In genomic region chr9:91305596-91305995, GRCh38 we compare ENCODE assay signal across 15 cellular contexts. TPM values are rescaled to one million over a fixed set of nuclear protein-coding genes. Genes with fewer than 3 reads are reported as not detected.
DNase-seq lines count a peak whose midpoint lies in the region; ATAC-seq and TF ChIP-seq lines count a peak whose summit lies in the region.
"Had no signal": no experiment of that assay in that cellular context is flagged by ENCODE, and none has a peak within 500 bp of the region (broad histone marks: within the 10 kb centered on the region; RNA-seq: fewer than 3 reads in every experiment).

No MANE protein-coding gene starts in this region.

- TF ChIP-seq CTCF in CD8-positive, alpha-beta T cell (IDR thresholded peaks at IDR 0.05): no peak

- H3K9me3 Mint-ChIP-seq in CD8-positive, alpha-beta T cell: no peaks in the 10 kb centered on the region
- H3K9me3 Mint-ChIP-seq: HFFc6 had no signal

- H3K4me1 Mint-ChIP-seq in CD8-positive, alpha-beta T cell (ENCODE audit: low read depth): peaks cover 8% of the 10 kb centered on the region

- POLR2A ChIA-PET in CD8-positive, alpha-beta T cell (lab: Charles Lee): no interaction called here

- H3K27me3 ChIP-seq in CD8-positive, alpha-beta T cell (ENCODE audit: insufficient read depth, low read length): no peaks in the 10 kb centered on the region
- H3K27me3 ChIP-seq: SJCRH30 had no signal

- peaks cover 46% of the 10 kb centered on the region for H3K36me3 Mint-ChIP-seq in CD8-positive, alpha-beta T cell

- intact Hi-C loops in CD8-positive, alpha-beta T cell (cut with DNase I, micrococcal nuclease): no loop called here
- intact Hi-C loops in left colon (cut with DNase I, micrococcal nuclease): no loop called here

- H3K27ac ChIP-seq in CD8-positive, alpha-beta T cell (ENCODE audit: low read depth, low read length): no peak overlapping the region
- no peak overlapping the region for H3K27ac ChIP-seq in epithelial cell of prostate
- H3K27ac ChIP-seq: SJCRH30 had no signal

- H3K4me1 ChIP-seq in CD8-positive, alpha-beta T cell (ENCODE audit: insufficient read depth, low read length): no peaks in the 10 kb centered on the region
- H3K4me1 ChIP-seq: SJCRH30 had no signal

- ATAC-seq in CD8-positive, alpha-beta T cell: no peak
- ATAC-seq in left colon (no peak), HG02973 (IDR thresholded peaks at IDR 0.05; ENCODE audit: unreplicated experiment) (no peak)

- H3K36me3 ChIP-seq in CD8-positive, alpha-beta T cell (ENCODE audit: insufficient read depth, low read length): no peaks in the 10 kb centered on the region
- H3K36me3 ChIP-seq: SJCRH30 had no signal

- no peaks in the 10 kb centered on the region for H3K27me3 Mint-ChIP-seq in CD8-positive, alpha-beta T cell (ENCODE audit: low read depth)

- H3K4me3 ChIP-seq in CD8-positive, alpha-beta T cell (ENCODE audit: low read depth, low read length): no peak overlapping the region
- H3K4me3 ChIP-seq: SJCRH30 had no signal

- H3K9me3 ChIP-seq in CD8-positive, alpha-beta T cell (ENCODE audit: low read length): no peaks in the 10 kb centered on the region
- H3K9me3 ChIP-seq: SJCRH30 had no signal

- H3K27ac Mint-ChIP-seq in CD8-positive, alpha-beta T cell: peak overlapping the region; percentile 0
- H3K27ac Mint-ChIP-seq: HFFc6 had no signal

- DNase-seq in CD8-positive, alpha-beta T cell: no peak
- DNase-seq in Kasumi-1 (lab: John Stamatoyannopoulos, UW): peak; percentile 11 to 31
- DNase-seq in epithelial cell of prostate (ENCODE audit: low read depth, low spot score): peak; percentile 41
- DNase-seq in pons (ENCODE audit: low spot score): peak; percentile 12
- no peak for DNase-seq in NCI-H1436 treated with DMSO at 0.1 percent for 48 hours (lab: John Stamatoyannopoulos, UW)
- DNase-seq in left colon: no peak
- DNase-seq: COR-L47, HFFc6, Karpas-422, NCI-H2107, NCI-H345, NCI-H526 treated with DMSO at 0.1 percent for 48 hours, RPMI8226 had no signal

- no peak overlapping the region for H3K4me3 Mint-ChIP-seq in CD8-positive, alpha-beta T cell
- H3K4me3 Mint-ChIP-seq: HFFc6 had no signal

- CTCF ChIA-PET in CD8-positive, alpha-beta T cell (lab: Charles Lee): no interaction called here

RNA-seq across cellular contexts. Expression of gene AUH, which starts 56.1 kb away (rescaled TPM):
- total RNA-seq in CD8-positive, alpha-beta T cell: 10 to 100 TPM; 13.4 to 15.2 TPM
- total RNA-seq in left colon: 10 to 100 TPM; 30.4 to 36.0 TPM

Comparison
In these comparisons a context has a peak if more than half of its experiments do, and no peak if none do; other contexts are left out.
1. DNase-seq: peak in Kasumi-1 (2 of 2), epithelial cell of prostate (single experiment) and pons (single experiment); none in CD8-positive, alpha-beta T cell (0 of 7), NCI-H1436 treated with DMSO at 0.1 percent for 48 hours (single experiment) and left colon (0 of 2).